In genomic region chr1:32127780-32128179, GRCh38 we compare ENCODE assay signal across 1 cellular context.
TF ChIP-seq lines count a peak whose summit lies in the region.

No MANE protein-coding gene starts in this region.

TF ChIP-seq in GM23338, 12 proteins besides CTCF, POLR2A, EP300 and RAD21 (continued from another document):
- TF ChIP-seq ZNF462 (CRISPR knock-in tag; IDR thresholded peaks at IDR 0.05), result no peak
- TF ChIP-seq JUNB (IDR thresholded peaks at IDR 0.05; ENCODE audit: unreplicated experiment), result no peak
- no peak for TF ChIP-seq ZNF331 (CRISPR knock-in tag; IDR thresholded peaks at IDR 0.05; ENCODE audit: low read depth)
- no peak for TF ChIP-seq ETS1 (IDR thresholded peaks at IDR 0.05)
- TF ChIP-seq EZH2phosphoT487 (IDR thresholded peaks at IDR 0.05; ENCODE audit: unreplicated experiment), result no peak
- TF ChIP-seq POLR2AphosphoS5 (IDR thresholded peaks at IDR 0.05; ENCODE audit: low read depth), result no peak
- no peak for TF ChIP-seq STAT1 (IDR thresholded peaks at IDR 0.05; ENCODE audit: unreplicated experiment)
- TF ChIP-seq, protein P1, sequence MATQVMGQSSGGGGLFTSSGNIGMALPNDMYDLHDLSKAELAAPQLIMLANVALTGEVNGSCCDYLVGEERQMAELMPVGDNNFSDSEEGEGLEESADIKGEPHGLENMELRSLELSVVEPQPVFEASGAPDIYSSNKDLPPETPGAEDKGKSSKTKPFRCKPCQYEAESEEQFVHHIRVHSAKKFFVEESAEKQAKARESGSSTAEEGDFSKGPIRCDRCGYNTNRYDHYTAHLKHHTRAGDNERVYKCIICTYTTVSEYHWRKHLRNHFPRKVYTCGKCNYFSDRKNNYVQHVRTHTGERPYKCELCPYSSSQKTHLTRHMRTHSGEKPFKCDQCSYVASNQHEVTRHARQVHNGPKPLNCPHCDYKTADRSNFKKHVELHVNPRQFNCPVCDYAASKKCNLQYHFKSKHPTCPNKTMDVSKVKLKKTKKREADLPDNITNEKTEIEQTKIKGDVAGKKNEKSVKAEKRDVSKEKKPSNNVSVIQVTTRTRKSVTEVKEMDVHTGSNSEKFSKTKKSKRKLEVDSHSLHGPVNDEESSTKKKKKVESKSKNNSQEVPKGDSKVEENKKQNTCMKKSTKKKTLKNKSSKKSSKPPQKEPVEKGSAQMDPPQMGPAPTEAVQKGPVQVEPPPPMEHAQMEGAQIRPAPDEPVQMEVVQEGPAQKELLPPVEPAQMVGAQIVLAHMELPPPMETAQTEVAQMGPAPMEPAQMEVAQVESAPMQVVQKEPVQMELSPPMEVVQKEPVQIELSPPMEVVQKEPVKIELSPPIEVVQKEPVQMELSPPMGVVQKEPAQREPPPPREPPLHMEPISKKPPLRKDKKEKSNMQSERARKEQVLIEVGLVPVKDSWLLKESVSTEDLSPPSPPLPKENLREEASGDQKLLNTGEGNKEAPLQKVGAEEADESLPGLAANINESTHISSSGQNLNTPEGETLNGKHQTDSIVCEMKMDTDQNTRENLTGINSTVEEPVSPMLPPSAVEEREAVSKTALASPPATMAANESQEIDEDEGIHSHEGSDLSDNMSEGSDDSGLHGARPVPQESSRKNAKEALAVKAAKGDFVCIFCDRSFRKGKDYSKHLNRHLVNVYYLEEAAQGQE (IDR thresholded peaks at IDR 0.05; ENCODE audit: unreplicated experiment), result no peak
- no peak for TF ChIP-seq EZH2 (IDR thresholded peaks at IDR 0.05; ENCODE audit: low read depth, unreplicated experiment)
